In genomic region chr12:120720234-120720968, GRCh38 we compare ENCODE assay signal across 1 cellular context.
TF ChIP-seq lines count a peak whose summit lies in the region.

No MANE protein-coding gene starts in this region.

TF ChIP-seq in IMR-90, 13 proteins besides CTCF, POLR2A, EP300 and RAD21 (continued from another document):
- TF ChIP-seq BHLHE40 (IDR thresholded peaks at IDR 0.05; ENCODE audit: low read depth, low read length) (no peak), RCOR1 (IDR thresholded peaks at IDR 0.05; ENCODE audit: insufficient replicate concordance, low read length) (no peak), RFX5 (IDR thresholded peaks at IDR 0.05; ENCODE audit: low read depth, low read length) (no peak)
